In genomic region chr5:176889321-176890280, GRCh38 we compare ENCODE assay signal across 17 cellular contexts. TPM values are rescaled to one million over a fixed set of nuclear protein-coding genes. Genes with fewer than 3 reads are reported as not detected.
"Had no signal": no experiment of that assay in that cellular context is flagged by ENCODE, and none has a peak within 500 bp of the region (broad histone marks: within the 10 kb centered on the region; RNA-seq: fewer than 3 reads in every experiment).

No MANE protein-coding gene starts in this region.

- FAIRE-seq: kidney had no signal

- H3K36me3 Mint-ChIP-seq: activated naive CD4-positive, alpha-beta T cell treated with anti-CD3 and anti-CD28 coated beads, Interleukin-2, amount 50 U/mL, for 72 hours; brain; mesothelial cell of epicardium had no signal

- ATAC-seq: activated naive CD4-positive, alpha-beta T cell treated with anti-CD3 and anti-CD28 coated beads, Interleukin-2, amount 50 U/mL, for 72 hours; effector memory CD8-positive, alpha-beta T cell; gastroesophageal sphincter; sciatic nerve; stimulated activated naive CD8-positive, alpha-beta T cell treated with anti-CD3 and anti-CD28 coated beads, Interleukin-15, Interleukin-2, amounts not matched to agents 100 U/mL and 50 U/mL, for 24 hours; T-helper 17 cell had no signal

- H3K27ac ChIP-seq: gastroesophageal sphincter, uterus had no signal

- H3K4me1 Mint-ChIP-seq: mesothelial cell of epicardium had no signal

- H3K27me3 Mint-ChIP-seq: dendritic cell treated with granulocyte-macrophage colony-stimulating factor and Interleukin-4, amounts not matched to agents 40 ng/mL and 50 ng/mL, for 4 days had no signal

- H3K4me1 ChIP-seq: gastroesophageal sphincter, uterus had no signal

- H3K36me3 ChIP-seq: gastroesophageal sphincter, uterus had no signal

- H3K9me3 Mint-ChIP-seq: activated naive CD4-positive, alpha-beta T cell treated with anti-CD3 and anti-CD28 coated beads, Interleukin-2, amount 50 U/mL, for 72 hours; activated T-helper 1 cell treated with anti-CD3 and anti-CD28 coated beads, Interleukin-12 subunit alpha, Interleukin-12 subunit beta, Interleukin-2, Interleukin-4 antibody, amounts not matched to agents 30 ng/mL and 10 ng/mL and 1 ng/mL, durations not matched to agents 14 hours and 24 hours and 36 hours; brain; dendritic cell treated with granulocyte-macrophage colony-stimulating factor and Interleukin-4, amounts not matched to agents 40 ng/mL and 50 ng/mL, for 4 days; effector memory CD8-positive, alpha-beta T cell; mesothelial cell of epicardium had no signal

- H3K4me3 ChIP-seq: gastroesophageal sphincter, uterus had no signal

- H3K27ac Mint-ChIP-seq: activated T-helper 1 cell treated with anti-CD3 and anti-CD28 coated beads, Interleukin-12 subunit alpha, Interleukin-12 subunit beta, Interleukin-2, Interleukin-4 antibody, amounts not matched to agents 30 ng/mL and 10 ng/mL and 1 ng/mL, durations not matched to agents 14 hours and 24 hours and 36 hours; dendritic cell treated with granulocyte-macrophage colony-stimulating factor and Interleukin-4, amounts not matched to agents 40 ng/mL and 50 ng/mL, for 4 days; effector memory CD8-positive, alpha-beta T cell; mesothelial cell of epicardium; T-helper 17 cell had no signal

- H3K27me3 ChIP-seq: uterus had no signal

- DNase-seq: activated CD4-positive, CD25-positive, alpha-beta regulatory T cell; amniotic stem cell; effector memory CD8-positive, alpha-beta T cell; kidney; nucleus accumbens; stimulated activated naive CD8-positive, alpha-beta T cell treated with anti-CD3 and anti-CD28 coated beads, Interleukin-15, Interleukin-2, amounts not matched to agents 100 U/mL and 50 U/mL, for 24 hours; uterus had no signal

- H3K4me3 Mint-ChIP-seq: activated T-helper 1 cell treated with anti-CD3 and anti-CD28 coated beads, Interleukin-12 subunit alpha, Interleukin-12 subunit beta, Interleukin-2, Interleukin-4 antibody, amounts not matched to agents 30 ng/mL and 10 ng/mL and 1 ng/mL, durations not matched to agents 14 hours and 24 hours and 36 hours; brain; dendritic cell treated with granulocyte-macrophage colony-stimulating factor and Interleukin-4, amounts not matched to agents 40 ng/mL and 50 ng/mL, for 4 days; effector memory CD8-positive, alpha-beta T cell; mesothelial cell of epicardium; T-helper 17 cell had no signal

- H3K9me3 ChIP-seq: gastroesophageal sphincter, uterus had no signal

RNA-seq across cellular contexts. Expression of gene HK3, which starts 9.5 kb away (rescaled TPM):
- total RNA-seq: epithelial cell of proximal tubule, myocyte had no signal
